Comparison of ENCODE assay signal across 10 cellular contexts in the genomic region with DNA sequence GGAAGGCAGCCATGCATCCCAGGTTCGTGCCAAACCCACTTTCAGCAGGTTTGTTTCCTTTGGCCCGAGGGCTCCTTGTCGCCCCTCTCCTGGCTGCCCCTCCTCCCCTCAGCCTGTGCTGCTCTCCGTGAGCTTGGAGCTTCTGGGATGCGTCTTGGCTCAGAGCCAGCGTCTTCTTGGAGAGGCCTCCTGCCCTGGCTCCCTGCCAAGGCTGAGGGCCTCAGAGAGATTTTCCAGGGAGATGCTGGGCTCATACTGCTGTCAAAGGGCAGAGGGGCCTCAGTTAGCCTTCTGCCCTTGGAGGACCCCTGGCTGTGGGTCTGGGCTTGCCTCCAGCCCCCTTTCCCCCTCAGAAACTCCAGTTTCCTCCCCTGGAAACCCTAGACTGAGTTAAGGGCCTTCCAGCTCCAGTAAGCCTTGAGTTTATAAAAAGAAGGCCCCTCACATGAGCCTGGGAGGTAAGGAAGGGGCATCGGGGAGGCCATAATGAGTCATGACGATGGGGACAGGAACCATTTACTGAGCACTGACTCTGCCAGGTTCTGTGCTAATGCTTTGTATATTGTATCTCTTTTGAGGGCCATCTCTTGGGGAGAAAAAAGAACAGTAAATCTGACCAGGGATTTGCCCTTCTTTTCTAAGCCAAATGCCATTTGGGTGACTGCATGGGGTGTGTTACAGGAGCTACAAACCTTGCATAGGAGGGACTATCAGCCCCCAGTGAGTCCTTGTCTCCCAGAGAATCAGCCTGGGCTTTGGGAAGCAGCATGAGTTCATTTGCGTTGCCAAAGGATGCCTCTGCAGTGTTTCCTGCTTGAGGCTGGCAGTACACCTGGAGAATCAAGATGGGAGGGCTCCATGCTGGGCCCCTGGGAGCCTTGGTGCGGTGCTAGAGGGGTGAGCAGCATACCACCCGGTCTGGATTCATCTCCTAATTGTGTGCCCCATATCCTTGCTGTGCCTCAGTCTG. TPM values are rescaled to one million over a fixed set of nuclear protein-coding genes. Genes with fewer than 3 reads are reported as not detected.
DNase-seq lines count a peak whose midpoint lies in the region; ATAC-seq and TF ChIP-seq lines count a peak whose summit lies in the region.
"Had no signal": no experiment of that assay in that cellular context is flagged by ENCODE, and none has a peak within 500 bp of the region (broad histone marks: within the 10 kb centered on the region; RNA-seq: fewer than 3 reads in every experiment).

No MANE protein-coding gene starts in this region.

- no peak overlapping the region for H2AFZ ChIP-seq in mammary epithelial cell (ENCODE audit: low read depth, low read length)

- H3K36me3 ChIP-seq in mammary epithelial cell (ENCODE audit: insufficient read depth, low read length): no peaks in the 10 kb centered on the region
- H3K36me3 ChIP-seq: lower lobe of right lung had no signal

- ATAC-seq in HG03571 (IDR thresholded peaks at IDR 0.05; ENCODE audit: unreplicated experiment) (no peak), GM21786 (IDR thresholded peaks at IDR 0.05; ENCODE audit: unreplicated experiment) (no peak)
- ATAC-seq: body of pancreas, lower lobe of right lung had no signal

- dilution Hi-C loops in mammary epithelial cell (cut with HindIII; ENCODE audit: low sequenced_read_pairs): no loop called here

- no peak overlapping the region for H3K4me3 ChIP-seq in mammary epithelial cell (replicated peaks in 1 of 3; ENCODE audit: insufficient read depth in 1 of 3, low read depth in 2 of 3, low read length in 3 of 3)
- H3K4me3 ChIP-seq: body of pancreas, lower lobe of right lung had no signal

- DNase-seq in HEK293T (ENCODE audit: extremely low spot score): peak; percentile 79
- DNase-seq in NCI-H345 (lab: John Stamatoyannopoulos, UW): peak; percentile 92
- DNase-seq in mammary epithelial cell: peak; percentile 54
- peak in 6 of 10 donors; percentile 59 to 91 (median 77) for DNase-seq in posterior cingulate gyrus
- no peak for DNase-seq in HCEC 1CT
- DNase-seq in HFFc6: no peak
- DNase-seq: lower lobe of right lung had no signal

- H3K27me3 Mint-ChIP-seq in HFFc6 (ENCODE audit: insufficient read depth): peaks cover 56% of the 10 kb centered on the region

- H3K9ac ChIP-seq in mammary epithelial cell (ENCODE audit: insufficient read depth, low read length): no peak overlapping the region

- H3K79me2 ChIP-seq in mammary epithelial cell (ENCODE audit: insufficient read depth, low read length): no peaks in the 10 kb centered on the region

- CTCF ChIA-PET in HEK293T (lab: Yijun Ruan, JAX): interaction anchor here (0.5 to 1.5 kb wide), 6 partner anchors 10 to 394 kb away, joined by 3 to 5 read pairs (median 4); no protein-coding TSS in a partner anchor
- CTCF ChIA-PET in mammary epithelial cell (lab: Charles Lee; ENCODE audit: low non-redundant PET): no interaction called here

- no peak overlapping the region for H3K27ac ChIP-seq in mammary epithelial cell (ENCODE audit: insufficient read depth, low read depth, low read length)
- H3K27ac ChIP-seq: body of pancreas, lower lobe of right lung had no signal

- intact Hi-C loops in mammary epithelial cell (cut with micrococcal nuclease) (no loop called here), posterior cingulate gyrus (cut with DNase I) (no loop called here)

- H3K4me2 ChIP-seq in mammary epithelial cell (ENCODE audit: insufficient read depth, low read depth, low read length): no peak overlapping the region

- peaks cover 30% of the 10 kb centered on the region for H3K4me1 ChIP-seq in mammary epithelial cell (ENCODE audit: insufficient read depth, low read length)

- 29% methylated on average over 7 of the region's 11 CpGs for WGBS in mammary epithelial cell (ENCODE audit: low coverage, missing lambda C conversion rate)

- no peak overlapping the region for H3K4me3 Mint-ChIP-seq in HFFc6

- no peaks in the 10 kb centered on the region for H3K36me3 Mint-ChIP-seq in HFFc6 (ENCODE audit: low read depth)

- TF ChIP-seq CTCF in mammary epithelial cell (conservative IDR thresholded peaks at IDR 0.05 in 1 of 2, IDR thresholded peaks at IDR 0.05 in 1 of 2; ENCODE audit: extremely low read depth in 1 of 2, insufficient read depth in 1 of 2, low read depth in 1 of 2, low read length in 2 of 2): no peak
- no peak for TF ChIP-seq CTCF in HFFc6 (IDR thresholded peaks at IDR 0.05)

- POLR2A ChIA-PET in HEK293T (lab: Yijun Ruan, JAX): interaction anchor here (1.5 kb wide), 1 partner anchor 25 kb away, joined by 4 read pairs; no protein-coding TSS in a partner anchor

- H3K27me3 ChIP-seq in mammary epithelial cell (ENCODE audit: insufficient read depth, low read length): peaks cover 12% of the 10 kb centered on the region

- H3K9me3 Mint-ChIP-seq in HFFc6: no peaks in the 10 kb centered on the region

- no peaks in the 10 kb centered on the region for H3K4me1 Mint-ChIP-seq in HFFc6 (ENCODE audit: low read depth)

- no TSS peak for BruUV-seq in mammary epithelial cell (replicated peaks; lab: Mats Ljungman, UMichigan)

- in situ Hi-C loops in mammary epithelial cell (cut with MboI; ENCODE audit: low sequenced_read_pairs in 2 of 2): no loop called here

- no peak overlapping the region for H3K27ac Mint-ChIP-seq in HFFc6

- H3K9me3 ChIP-seq in mammary epithelial cell (replicated peaks; ENCODE audit: insufficient read depth, low read length): no peaks in the 10 kb centered on the region
- H3K9me3 ChIP-seq: body of pancreas, lower lobe of right lung had no signal

- H4K20me1 ChIP-seq in mammary epithelial cell (ENCODE audit: insufficient read depth, low read length): no peaks in the 10 kb centered on the region

TF ChIP-seq in HEK293T, 16 proteins besides CTCF, POLR2A, EP300 and RAD21:
- TF ChIP-seq LEF1 (IDR thresholded peaks at IDR 0.05; ENCODE audit: borderline replicate concordance): no peak
- TF ChIP-seq SUZ12 (IDR thresholded peaks at IDR 0.05): no peak
- TF ChIP-seq FOXA1 (IDR thresholded peaks at IDR 0.05): no peak
- TF ChIP-seq HDGF (IDR thresholded peaks at IDR 0.05; ENCODE audit: borderline replicate concordance): no peak
- TF ChIP-seq CTBP1 (IDR thresholded peaks at IDR 0.05; ENCODE audit: borderline replicate concordance): no peak
- TF ChIP-seq TARDBP (IDR thresholded peaks at IDR 0.05): no peak
- no peak for TF ChIP-seq ZNF384 (IDR thresholded peaks at IDR 0.05)

RNA-seq across cellular contexts. Expression of a gene that starts 49.3 kb away (rescaled TPM):
- total RNA-seq in mammary epithelial cell: 10 to 100 TPM; 58.3 to 66.7 TPM
- 40.1 TPM for polyA plus RNA-seq in mammary epithelial cell
- 112 TPM for polyA minus RNA-seq in mammary epithelial cell
- total RNA-seq in HFFc6 (2021; fragmentation: NEBNext Ultra II Directional; extraction: Animal tissue kit (Norgen Biotek cat#: 25700)): 10 to 100 TPM; 33.1 to 48.3 (median 35.2) TPM

Comparison
In these comparisons a context has a peak if more than half of its experiments do, and no peak if none do; other contexts are left out.
1. DNase-seq: peak in HEK293T (single experiment), NCI-H345 (single experiment), mammary epithelial cell (single experiment) and posterior cingulate gyrus (6 of 10); none in HCEC 1CT (single experiment) and HFFc6 (single experiment).